2 cellular contexts compared by ENCODE assay signal in the genomic region with DNA sequence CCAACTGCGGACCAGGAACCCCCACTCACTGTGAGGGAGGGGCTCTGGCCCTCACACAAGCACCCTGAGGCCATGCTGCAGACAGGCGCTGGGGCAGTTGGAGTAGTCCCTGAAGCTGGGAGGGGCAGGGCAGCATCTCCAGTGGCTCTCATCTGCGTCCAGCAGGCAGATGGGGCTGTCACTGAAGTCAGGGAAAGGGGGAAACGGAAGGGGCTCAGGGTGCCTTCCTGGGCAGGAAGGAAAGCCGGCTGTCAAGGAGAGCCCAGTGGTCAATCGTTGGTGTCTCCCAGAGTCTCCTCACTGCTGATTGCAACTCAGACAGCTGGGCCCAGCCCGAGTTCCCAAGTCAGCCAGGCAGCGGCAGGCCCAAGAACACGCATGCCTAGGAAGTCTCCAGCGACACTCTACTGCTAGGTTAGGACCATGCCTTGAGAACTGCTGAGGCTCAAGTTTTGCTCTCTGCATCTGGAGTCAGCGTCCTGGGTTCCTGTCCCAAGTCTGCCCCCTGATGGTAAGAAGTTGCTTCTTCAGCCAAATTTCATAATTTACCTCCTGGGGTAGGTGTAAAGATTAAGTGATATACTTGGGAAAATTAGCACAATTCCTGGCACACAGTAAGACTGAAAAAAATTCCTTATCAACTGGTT.
TF ChIP-seq lines count a peak whose summit lies in the region.

No MANE protein-coding gene starts in this region.

TF ChIP-seq in HEK293T, 16 proteins besides CTCF, POLR2A, EP300 and RAD21:
- TF ChIP-seq FOXM1 (IDR thresholded peaks at IDR 0.05; ENCODE audit: borderline replicate concordance) (no peak), FOXA1 (IDR thresholded peaks at IDR 0.05) (no peak)
TF ChIP-seq in HEK293T: peak in this region for 0.

TF ChIP-seq in GM12878, 131 proteins besides CTCF, POLR2A, EP300 and RAD21:
- peak; percentile 28; the same call in 1 of the 2 replicates for TF ChIP-seq IKZF1 (conservative IDR thresholded peaks at IDR 0.05)
- TF ChIP-seq LARP7 (IDR thresholded peaks at IDR 0.05), result peak; percentile 59; the same call in 1 of the 2 replicates
- peak in 1 of 2 experiments; percentile 17; a peak in 1 of 4 replicates for TF ChIP-seq IKZF2 (IDR thresholded peaks at IDR 0.05)
- TF ChIP-seq, protein P1, sequence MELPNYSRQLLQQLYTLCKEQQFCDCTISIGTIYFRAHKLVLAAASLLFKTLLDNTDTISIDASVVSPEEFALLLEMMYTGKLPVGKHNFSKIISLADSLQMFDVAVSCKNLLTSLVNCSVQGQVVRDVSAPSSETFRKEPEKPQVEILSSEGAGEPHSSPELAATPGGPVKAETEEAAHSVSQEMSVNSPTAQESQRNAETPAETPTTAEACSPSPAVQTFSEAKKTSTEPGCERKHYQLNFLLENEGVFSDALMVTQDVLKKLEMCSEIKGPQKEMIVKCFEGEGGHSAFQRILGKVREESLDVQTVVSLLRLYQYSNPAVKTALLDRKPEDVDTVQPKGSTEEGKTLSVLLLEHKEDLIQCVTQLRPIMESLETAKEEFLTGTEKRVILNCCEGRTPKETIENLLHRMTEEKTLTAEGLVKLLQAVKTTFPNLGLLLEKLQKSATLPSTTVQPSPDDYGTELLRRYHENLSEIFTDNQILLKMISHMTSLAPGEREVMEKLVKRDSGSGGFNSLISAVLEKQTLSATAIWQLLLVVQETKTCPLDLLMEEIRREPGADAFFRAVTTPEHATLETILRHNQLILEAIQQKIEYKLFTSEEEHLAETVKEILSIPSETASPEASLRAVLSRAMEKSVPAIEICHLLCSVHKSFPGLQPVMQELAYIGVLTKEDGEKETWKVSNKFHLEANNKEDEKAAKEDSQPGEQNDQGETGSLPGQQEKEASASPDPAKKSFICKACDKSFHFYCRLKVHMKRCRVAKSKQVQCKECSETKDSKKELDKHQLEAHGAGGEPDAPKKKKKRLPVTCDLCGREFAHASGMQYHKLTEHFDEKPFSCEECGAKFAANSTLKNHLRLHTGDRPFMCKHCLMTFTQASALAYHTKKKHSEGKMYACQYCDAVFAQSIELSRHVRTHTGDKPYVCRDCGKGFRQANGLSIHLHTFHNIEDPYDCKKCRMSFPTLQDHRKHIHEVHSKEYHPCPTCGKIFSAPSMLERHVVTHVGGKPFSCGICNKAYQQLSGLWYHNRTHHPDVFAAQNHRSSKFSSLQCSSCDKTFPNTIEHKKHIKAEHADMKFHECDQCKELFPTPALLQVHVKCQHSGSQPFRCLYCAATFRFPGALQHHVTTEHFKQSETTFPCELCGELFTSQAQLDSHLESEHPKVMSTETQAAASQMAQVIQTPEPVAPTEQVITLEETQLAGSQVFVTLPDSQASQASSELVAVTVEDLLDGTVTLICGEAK (IDR thresholded peaks at IDR 0.05; ENCODE audit: borderline replicate concordance), result no peak
- TF ChIP-seq SMC3 (IDR thresholded peaks at IDR 0.05; ENCODE audit: borderline replicate concordance, low read length), result peak; percentile 96
- TF ChIP-seq GATAD2B (conservative IDR thresholded peaks at IDR 0.05; ENCODE audit: low read depth), result no peak
- TF ChIP-seq KDM1A (IDR thresholded peaks at IDR 0.05; ENCODE audit: borderline replicate concordance), result no peak
- no peak for TF ChIP-seq CREM (IDR thresholded peaks at IDR 0.05; ENCODE audit: low read depth)
- no peak for TF ChIP-seq KLF5 (IDR thresholded peaks at IDR 0.05; ENCODE audit: partially characterized antibody)
- TF ChIP-seq, protein P2, sequence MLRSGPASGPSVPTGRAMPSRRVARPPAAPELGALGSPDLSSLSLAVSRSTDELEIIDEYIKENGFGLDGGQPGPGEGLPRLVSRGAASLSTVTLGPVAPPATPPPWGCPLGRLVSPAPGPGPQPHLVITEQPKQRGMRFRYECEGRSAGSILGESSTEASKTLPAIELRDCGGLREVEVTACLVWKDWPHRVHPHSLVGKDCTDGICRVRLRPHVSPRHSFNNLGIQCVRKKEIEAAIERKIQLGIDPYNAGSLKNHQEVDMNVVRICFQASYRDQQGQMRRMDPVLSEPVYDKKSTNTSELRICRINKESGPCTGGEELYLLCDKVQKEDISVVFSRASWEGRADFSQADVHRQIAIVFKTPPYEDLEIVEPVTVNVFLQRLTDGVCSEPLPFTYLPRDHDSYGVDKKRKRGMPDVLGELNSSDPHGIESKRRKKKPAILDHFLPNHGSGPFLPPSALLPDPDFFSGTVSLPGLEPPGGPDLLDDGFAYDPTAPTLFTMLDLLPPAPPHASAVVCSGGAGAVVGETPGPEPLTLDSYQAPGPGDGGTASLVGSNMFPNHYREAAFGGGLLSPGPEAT (IDR thresholded peaks at IDR 0.05; ENCODE audit: low read depth), result no peak
- TF ChIP-seq, protein P3, sequence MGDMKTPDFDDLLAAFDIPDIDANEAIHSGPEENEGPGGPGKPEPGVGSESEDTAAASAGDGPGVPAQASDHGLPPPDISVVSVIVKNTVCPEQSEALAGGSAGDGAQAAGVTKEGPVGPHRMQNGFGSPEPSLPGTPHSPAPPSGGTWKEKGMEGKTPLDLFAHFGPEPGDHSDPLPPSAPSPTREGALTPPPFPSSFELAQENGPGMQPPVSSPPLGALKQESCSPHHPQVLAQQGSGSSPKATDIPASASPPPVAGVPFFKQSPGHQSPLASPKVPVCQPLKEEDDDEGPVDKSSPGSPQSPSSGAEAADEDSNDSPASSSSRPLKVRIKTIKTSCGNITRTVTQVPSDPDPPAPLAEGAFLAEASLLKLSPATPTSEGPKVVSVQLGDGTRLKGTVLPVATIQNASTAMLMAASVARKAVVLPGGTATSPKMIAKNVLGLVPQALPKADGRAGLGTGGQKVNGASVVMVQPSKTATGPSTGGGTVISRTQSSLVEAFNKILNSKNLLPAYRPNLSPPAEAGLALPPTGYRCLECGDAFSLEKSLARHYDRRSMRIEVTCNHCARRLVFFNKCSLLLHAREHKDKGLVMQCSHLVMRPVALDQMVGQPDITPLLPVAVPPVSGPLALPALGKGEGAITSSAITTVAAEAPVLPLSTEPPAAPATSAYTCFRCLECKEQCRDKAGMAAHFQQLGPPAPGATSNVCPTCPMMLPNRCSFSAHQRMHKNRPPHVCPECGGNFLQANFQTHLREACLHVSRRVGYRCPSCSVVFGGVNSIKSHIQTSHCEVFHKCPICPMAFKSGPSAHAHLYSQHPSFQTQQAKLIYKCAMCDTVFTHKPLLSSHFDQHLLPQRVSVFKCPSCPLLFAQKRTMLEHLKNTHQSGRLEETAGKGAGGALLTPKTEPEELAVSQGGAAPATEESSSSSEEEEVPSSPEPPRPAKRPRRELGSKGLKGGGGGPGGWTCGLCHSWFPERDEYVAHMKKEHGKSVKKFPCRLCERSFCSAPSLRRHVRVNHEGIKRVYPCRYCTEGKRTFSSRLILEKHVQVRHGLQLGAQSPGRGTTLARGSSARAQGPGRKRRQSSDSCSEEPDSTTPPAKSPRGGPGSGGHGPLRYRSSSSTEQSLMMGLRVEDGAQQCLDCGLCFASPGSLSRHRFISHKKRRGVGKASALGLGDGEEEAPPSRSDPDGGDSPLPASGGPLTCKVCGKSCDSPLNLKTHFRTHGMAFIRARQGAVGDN (IDR thresholded peaks at IDR 0.05), result peak; percentile 53; the same call in 1 of the 2 replicates
- TF ChIP-seq DPF2 (IDR thresholded peaks at IDR 0.05), result 0 out of 2 replicates have a peak, but pooled peaks have one; percentile 16
- TF ChIP-seq NFIC (IDR thresholded peaks at IDR 0.05; ENCODE audit: low read depth, low read length), result no peak
- TF ChIP-seq, protein P4, sequence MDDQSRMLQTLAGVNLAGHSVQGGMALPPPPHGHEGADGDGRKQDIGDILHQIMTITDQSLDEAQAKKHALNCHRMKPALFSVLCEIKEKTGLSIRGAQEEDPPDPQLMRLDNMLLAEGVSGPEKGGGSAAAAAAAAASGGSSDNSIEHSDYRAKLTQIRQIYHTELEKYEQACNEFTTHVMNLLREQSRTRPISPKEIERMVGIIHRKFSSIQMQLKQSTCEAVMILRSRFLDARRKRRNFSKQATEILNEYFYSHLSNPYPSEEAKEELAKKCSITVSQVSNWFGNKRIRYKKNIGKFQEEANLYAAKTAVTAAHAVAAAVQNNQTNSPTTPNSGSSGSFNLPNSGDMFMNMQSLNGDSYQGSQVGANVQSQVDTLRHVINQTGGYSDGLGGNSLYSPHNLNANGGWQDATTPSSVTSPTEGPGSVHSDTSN (IDR thresholded peaks at IDR 0.05; ENCODE audit: insufficient replicate concordance, low read depth, low read length), result no peak
- peak; percentile 75 for TF ChIP-seq HDGF (IDR thresholded peaks at IDR 0.05)
- TF ChIP-seq, protein P5, sequence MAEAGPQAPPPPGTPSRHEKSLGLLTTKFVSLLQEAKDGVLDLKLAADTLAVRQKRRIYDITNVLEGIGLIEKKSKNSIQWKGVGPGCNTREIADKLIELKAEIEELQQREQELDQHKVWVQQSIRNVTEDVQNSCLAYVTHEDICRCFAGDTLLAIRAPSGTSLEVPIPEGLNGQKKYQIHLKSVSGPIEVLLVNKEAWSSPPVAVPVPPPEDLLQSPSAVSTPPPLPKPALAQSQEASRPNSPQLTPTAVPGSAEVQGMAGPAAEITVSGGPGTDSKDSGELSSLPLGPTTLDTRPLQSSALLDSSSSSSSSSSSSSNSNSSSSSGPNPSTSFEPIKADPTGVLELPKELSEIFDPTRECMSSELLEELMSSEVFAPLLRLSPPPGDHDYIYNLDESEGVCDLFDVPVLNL (IDR thresholded peaks at IDR 0.05; ENCODE audit: low read depth, low read length), result no peak
- peak; percentile 26; the same call in 1 of the 2 replicates for TF ChIP-seq YY1 (IDR thresholded peaks at IDR 0.05; ENCODE audit: low read depth, low read length)
- no peak for TF ChIP-seq EGR1 (IDR thresholded peaks at IDR 0.05; ENCODE audit: borderline replicate concordance in 1 of 2, low read depth in 2 of 2, low read length in 2 of 2)
- no peak for TF ChIP-seq BMI1 (IDR thresholded peaks at IDR 0.05; ENCODE audit: borderline replicate concordance)
- TF ChIP-seq ZNF217 (IDR thresholded peaks at IDR 0.05), result no peak
- TF ChIP-seq MEF2A (IDR thresholded peaks at IDR 0.05; ENCODE audit: insufficient read depth, low read depth, low read length), result no peak
- no peak for TF ChIP-seq BACH1 (IDR thresholded peaks at IDR 0.05; ENCODE audit: borderline replicate concordance)
- no peak for TF ChIP-seq CBX3 (IDR thresholded peaks at IDR 0.05; ENCODE audit: borderline replicate concordance, low read depth)
- no peak for TF ChIP-seq MEF2B (IDR thresholded peaks at IDR 0.05; ENCODE audit: partially characterized antibody, poor library complexity, severe bottlenecking)
- TF ChIP-seq, protein P6, sequence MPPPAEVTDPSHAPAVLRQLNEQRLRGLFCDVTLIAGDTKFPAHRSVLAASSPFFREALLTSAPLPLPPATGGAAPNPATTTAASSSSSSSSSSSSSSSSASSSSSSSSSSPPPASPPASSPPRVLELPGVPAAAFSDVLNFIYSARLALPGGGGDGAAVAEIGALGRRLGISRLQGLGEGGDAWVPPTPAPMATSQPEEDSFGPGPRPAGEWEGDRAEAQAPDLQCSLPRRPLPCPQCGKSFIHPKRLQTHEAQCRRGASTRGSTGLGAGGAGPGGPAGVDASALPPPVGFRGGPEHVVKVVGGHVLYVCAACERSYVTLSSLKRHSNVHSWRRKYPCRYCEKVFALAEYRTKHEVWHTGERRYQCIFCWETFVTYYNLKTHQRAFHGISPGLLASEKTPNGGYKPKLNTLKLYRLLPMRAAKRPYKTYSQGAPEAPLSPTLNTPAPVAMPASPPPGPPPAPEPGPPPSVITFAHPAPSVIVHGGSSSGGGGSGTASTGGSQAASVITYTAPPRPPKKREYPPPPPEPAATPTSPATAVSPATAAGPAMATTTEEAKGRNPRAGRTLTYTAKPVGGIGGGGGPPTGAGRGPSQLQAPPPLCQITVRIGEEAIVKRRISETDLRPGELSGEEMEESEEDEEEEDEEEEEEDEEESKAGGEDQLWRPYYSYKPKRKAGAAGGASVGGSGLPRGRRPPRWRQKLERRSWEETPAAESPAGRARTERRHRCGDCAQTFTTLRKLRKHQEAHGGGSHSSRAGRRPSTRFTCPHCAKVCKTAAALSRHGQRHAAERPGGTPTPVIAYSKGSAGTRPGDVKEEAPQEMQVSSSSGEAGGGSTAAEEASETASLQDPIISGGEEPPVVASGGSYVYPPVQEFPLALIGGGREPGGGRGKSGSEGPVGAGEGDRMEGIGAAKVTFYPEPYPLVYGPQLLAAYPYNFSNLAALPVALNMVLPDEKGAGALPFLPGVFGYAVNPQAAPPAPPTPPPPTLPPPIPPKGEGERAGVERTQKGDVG (CRISPR knock-in tag; IDR thresholded peaks at IDR 0.05), result no peak
- TF ChIP-seq, protein P7, sequence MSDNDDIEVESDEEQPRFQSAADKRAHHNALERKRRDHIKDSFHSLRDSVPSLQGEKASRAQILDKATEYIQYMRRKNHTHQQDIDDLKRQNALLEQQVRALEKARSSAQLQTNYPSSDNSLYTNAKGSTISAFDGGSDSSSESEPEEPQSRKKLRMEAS (IDR thresholded peaks at IDR 0.05; ENCODE audit: low read depth, low read length), result no peak
- TF ChIP-seq ZNF207 (IDR thresholded peaks at IDR 0.05; ENCODE audit: borderline replicate concordance), result no peak
- TF ChIP-seq RAD51 (IDR thresholded peaks at IDR 0.05), result no peak
- no peak for TF ChIP-seq PML (IDR thresholded peaks at IDR 0.05; ENCODE audit: low read length)
- no peak for TF ChIP-seq ZNF24 (IDR thresholded peaks at IDR 0.05)
TF ChIP-seq in GM12878: peak in this region for 8.
